In genomic region chr2:172097557-172098131, GRCh38 we compare ENCODE assay signal across 12 cellular contexts. TPM values are rescaled to one million over a fixed set of nuclear protein-coding genes. Genes with fewer than 3 reads are reported as not detected.
DNase-seq lines count a peak whose midpoint lies in the region; ATAC-seq and TF ChIP-seq lines count a peak whose summit lies in the region.
"Had no signal": no experiment of that assay in that cellular context is flagged by ENCODE, and none has a peak within 500 bp of the region (broad histone marks: within the 10 kb centered on the region; RNA-seq: fewer than 3 reads in every experiment).

No MANE protein-coding gene starts in this region.

- H3K27ac Mint-ChIP-seq in activated CD8-positive, alpha-beta memory T cell treated with anti-CD3 and anti-CD28 coated beads, Interleukin-2, amount 10 ng/mL, durations not matched to agents 7 days and 5 days, result peak overlapping the region; percentile 5
- H3K27ac Mint-ChIP-seq in progenitor cell of endocrine pancreas, result peak overlapping the region; percentile 64

- no peaks in the 10 kb centered on the region for H4K20me1 ChIP-seq in mammary epithelial cell (ENCODE audit: insufficient read depth, low read length)

- H3K27me3 ChIP-seq in HUES64 (ENCODE audit: insufficient read depth, low read length) (peaks cover 99% of the 10 kb centered on the region), mammary epithelial cell (ENCODE audit: insufficient read depth, low read length) (peaks cover 3% of the 10 kb centered on the region)

- H3K4me1 ChIP-seq in HUES64 (ENCODE audit: insufficient read depth, low read length) (peaks cover 44% of the 10 kb centered on the region), mammary epithelial cell (ENCODE audit: insufficient read depth, low read length) (peaks cover 60% of the 10 kb centered on the region)

- dilution Hi-C loops in mammary epithelial cell (cut with HindIII; ENCODE audit: low sequenced_read_pairs), result no loop called here

- no peak for DNase-seq in activated CD8-positive, alpha-beta memory T cell treated with anti-CD3 and anti-CD28 coated beads, Interleukin-2, amount 10 ng/mL, durations not matched to agents 7 days and 5 days
- DNase-seq in activated CD8-positive, alpha-beta memory T cell treated with anti-CD3 and anti-CD28 coated beads, Interleukin-2, amount 50 U/mL, for 4 hours, result no peak
- peak; percentile 50 for DNase-seq in mammary epithelial cell
- DNase-seq in progenitor cell of endocrine pancreas (ENCODE audit: low spot score, unreplicated experiment), result no peak
- no peak for DNase-seq in UCSD-AML1 (lab: John Stamatoyannopoulos, UW; ENCODE audit: unreplicated experiment)
- DNase-seq: CD8-positive, alpha-beta T cell had no signal

- H3K79me2 ChIP-seq in mammary epithelial cell (ENCODE audit: insufficient read depth, low read length), result no peaks in the 10 kb centered on the region

- no peak for ATAC-seq in activated CD8-positive, alpha-beta memory T cell treated with anti-CD3 and anti-CD28 coated beads, Interleukin-2, amount 10 ng/mL, durations not matched to agents 7 days and 5 days
- ATAC-seq in HG02885 (IDR thresholded peaks at IDR 0.05; ENCODE audit: poor library complexity, unreplicated experiment) (no peak), HG03045 (IDR thresholded peaks at IDR 0.05; ENCODE audit: unreplicated experiment) (no peak)
- ATAC-seq: CD8-positive, alpha-beta T cell had no signal

- H3K27me3 Mint-ChIP-seq in activated CD8-positive, alpha-beta memory T cell treated with anti-CD3 and anti-CD28 coated beads, Interleukin-2, amount 10 ng/mL, durations not matched to agents 7 days and 5 days, result peaks cover 82% of the 10 kb centered on the region
- H3K27me3 Mint-ChIP-seq in progenitor cell of endocrine pancreas, result peaks cover 83% of the 10 kb centered on the region

- no peak overlapping the region for H2AFZ ChIP-seq in mammary epithelial cell (ENCODE audit: low read depth, low read length)

- 12% methylated on average over 9 of the region's 9 CpGs for WGBS in HUES64
- 81% methylated on average over 9 of the region's 9 CpGs for WGBS in mammary epithelial cell (ENCODE audit: low coverage, missing lambda C conversion rate)

- H3K9me3 Mint-ChIP-seq in activated CD8-positive, alpha-beta memory T cell treated with anti-CD3 and anti-CD28 coated beads, Interleukin-2, amount 10 ng/mL, durations not matched to agents 7 days and 5 days (ENCODE audit: low read depth), result no peaks in the 10 kb centered on the region
- no peaks in the 10 kb centered on the region for H3K9me3 Mint-ChIP-seq in progenitor cell of endocrine pancreas (ENCODE audit: low read depth)
- H3K9me3 Mint-ChIP-seq: CD8-positive, alpha-beta T cell had no signal

- intact Hi-C loops in mammary epithelial cell (cut with micrococcal nuclease), result loop anchor here (1.0 kb wide), 1 partner anchor 12 kb away; the partner anchor contains the start of gene DLX1

- CTCF ChIA-PET in activated CD8-positive, alpha-beta memory T cell treated with anti-CD3 and anti-CD28 coated beads, Interleukin-2, amount 10 ng/mL, durations not matched to agents 7 days and 5 days (lab: Charles Lee), result interaction anchor here (0.7 to 2.3 kb wide), 2 partner anchors 9 to 15 kb away, joined by 3 to 10 read pairs; no protein-coding TSS in a partner anchor
- CTCF ChIA-PET in mammary epithelial cell (lab: Charles Lee; ENCODE audit: low non-redundant PET), result no interaction called here

- H3K27ac ChIP-seq in HUES64 (ENCODE audit: low read depth, low read length), result no peak overlapping the region
- peak overlapping the region; percentile 61 for H3K27ac ChIP-seq in mammary epithelial cell (ENCODE audit: insufficient read depth, low read depth, low read length)

- no peaks in the 10 kb centered on the region for H3K36me3 ChIP-seq in HUES64 (ENCODE audit: insufficient read depth, low read length)
- no peaks in the 10 kb centered on the region for H3K36me3 ChIP-seq in mammary epithelial cell (ENCODE audit: insufficient read depth, low read length)

- peak overlapping the region; percentile 100 for H3K4me2 ChIP-seq in mammary epithelial cell (ENCODE audit: insufficient read depth, low read depth, low read length)

- in situ Hi-C loops in mammary epithelial cell (cut with MboI; ENCODE audit: low sequenced_read_pairs in 2 of 2), result loop anchor here in 1 of 2 donors (5.0 kb wide), 1 partner anchor 95 kb away; no protein-coding TSS in a partner anchor

- H3K4me3 ChIP-seq in HUES64 (ENCODE audit: low read length), result peak overlapping the region; percentile 50; the same call in 1 of the 2 replicates
- H3K4me3 ChIP-seq in mammary epithelial cell (replicated peaks in 1 of 3; ENCODE audit: insufficient read depth in 1 of 3, low read depth in 2 of 3, low read length in 3 of 3), result no peak overlapping the region

- H3K9me3 ChIP-seq in HUES64 (ENCODE audit: insufficient read depth, low read depth, low read length) (no peaks in the 10 kb centered on the region), mammary epithelial cell (replicated peaks; ENCODE audit: insufficient read depth, low read length) (no peaks in the 10 kb centered on the region)

- no peak overlapping the region for H3K9ac ChIP-seq in HUES64 (ENCODE audit: low read depth, low read length)
- peak overlapping the region; percentile 14 for H3K9ac ChIP-seq in mammary epithelial cell (ENCODE audit: insufficient read depth, low read length)

- peaks cover 4% of the 10 kb centered on the region for H3K36me3 Mint-ChIP-seq in activated CD8-positive, alpha-beta memory T cell treated with anti-CD3 and anti-CD28 coated beads, Interleukin-2, amount 10 ng/mL, durations not matched to agents 7 days and 5 days
- no peaks in the 10 kb centered on the region for H3K36me3 Mint-ChIP-seq in progenitor cell of endocrine pancreas (ENCODE audit: insufficient read depth)
- H3K36me3 Mint-ChIP-seq: CD8-positive, alpha-beta T cell had no signal

- TSS peak; percentile 26 for BruUV-seq in mammary epithelial cell (replicated peaks; lab: Mats Ljungman, UMichigan)

- H3K4me1 Mint-ChIP-seq in activated CD8-positive, alpha-beta memory T cell treated with anti-CD3 and anti-CD28 coated beads, Interleukin-2, amount 10 ng/mL, durations not matched to agents 7 days and 5 days, result peaks cover 46% of the 10 kb centered on the region
- H3K4me1 Mint-ChIP-seq in progenitor cell of endocrine pancreas (ENCODE audit: low read depth), result peaks cover 17% of the 10 kb centered on the region

- no peak for TF ChIP-seq CTCF in mammary epithelial cell (conservative IDR thresholded peaks at IDR 0.05 in 1 of 2, IDR thresholded peaks at IDR 0.05 in 1 of 2; ENCODE audit: extremely low read depth in 1 of 2, insufficient read depth in 1 of 2, low read depth in 1 of 2, low read length in 2 of 2)
- TF ChIP-seq CTCF in progenitor cell of endocrine pancreas (IDR thresholded peaks at IDR 0.05; ENCODE audit: unreplicated experiment), result no peak

- no peak overlapping the region for H3K4me3 Mint-ChIP-seq in activated CD8-positive, alpha-beta memory T cell treated with anti-CD3 and anti-CD28 coated beads, Interleukin-2, amount 10 ng/mL, durations not matched to agents 7 days and 5 days
- H3K4me3 Mint-ChIP-seq in progenitor cell of endocrine pancreas (ENCODE audit: low read depth), result no peak overlapping the region

RNA-seq across cellular contexts. Expression of gene DLX2, which starts 5.1 kb away (rescaled TPM):
- under 1 TPM in 1 of 2 experiments, not detected in 1; 0.12 TPM for total RNA-seq in activated CD8-positive, alpha-beta memory T cell treated with anti-CD3 and anti-CD28 coated beads, Interleukin-2, amount 10 ng/mL, durations not matched to agents 7 days and 5 days
- polyA plus RNA-seq in HUES64 (2013, experiment 1 of 2), result 0.95 TPM
- 1.8 TPM for polyA plus RNA-seq in HUES64 (2013, experiment 2 of 2)
- 1 to 10 TPM in 1 of 2 donors, under 1 TPM in 1; under 0.01 to 9.9 TPM for total RNA-seq in mammary epithelial cell
- polyA plus RNA-seq in mammary epithelial cell, result 0.16 TPM
- 0.31 TPM for polyA minus RNA-seq in mammary epithelial cell
- total RNA-seq in progenitor cell of endocrine pancreas, result 1.7 and 3.4 TPM in 2 replicates
- total RNA-seq: urinary bladder had no signal

RNA-seq across cellular contexts. Expression of gene DLX1, which starts 12.3 kb away (rescaled TPM):
- not detected for total RNA-seq in activated CD8-positive, alpha-beta memory T cell treated with anti-CD3 and anti-CD28 coated beads, Interleukin-2, amount 10 ng/mL, durations not matched to agents 7 days and 5 days
- polyA plus RNA-seq in HUES64 (2013, experiment 1 of 2), result 2.3 TPM
- polyA plus RNA-seq in HUES64 (2013, experiment 2 of 2), result 1.6 TPM
- total RNA-seq in mammary epithelial cell (1 to 10 TPM in 1 of 2 donors, under 1 TPM in 1; 0.17 to 3.3 TPM), progenitor cell of endocrine pancreas (1.7 and 4.1 TPM in 2 replicates)
- 0.52 TPM for polyA plus RNA-seq in mammary epithelial cell
- polyA minus RNA-seq in mammary epithelial cell, result 3.3 TPM
- total RNA-seq: CD8-positive, alpha-beta T cell; epithelial cell of proximal tubule; lung microvascular endothelial cell had no signal
